In the genomic region with DNA sequence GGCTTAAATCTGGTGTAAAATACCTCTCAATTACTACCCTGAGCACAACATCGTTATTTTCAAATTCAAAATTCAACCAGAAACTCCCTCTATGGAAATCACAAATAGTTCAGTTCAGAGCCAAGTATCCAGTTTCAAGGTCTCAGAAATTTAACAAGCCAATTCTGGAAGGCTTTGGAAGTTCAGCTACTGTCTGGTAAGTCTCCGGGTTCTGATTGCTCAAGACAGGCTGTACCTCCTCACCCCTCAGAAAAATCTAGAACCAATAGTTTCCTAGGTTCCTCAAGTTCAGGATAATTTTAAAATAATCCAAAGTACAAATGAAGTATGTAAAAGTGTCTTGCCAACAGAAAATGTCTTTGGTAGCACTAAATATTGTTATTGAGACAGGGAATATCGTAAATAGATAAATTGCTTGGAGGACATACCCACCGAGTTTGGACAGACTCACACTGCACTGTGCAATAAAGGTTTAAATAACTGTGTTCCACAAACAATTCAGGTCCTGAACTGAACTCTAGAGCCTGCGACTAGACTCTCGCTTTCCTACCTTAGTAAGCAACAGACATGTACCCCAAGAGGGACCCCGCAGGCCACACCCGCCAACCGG, we compare ENCODE assay signal across 1 cellular context.
A peak's percentile ranks its signal among the peaks of the same experiment; 100 is the strongest.
TF ChIP-seq lines count a peak whose summit lies in the region.

No MANE protein-coding gene starts in this region.

TF ChIP-seq in HepG2, 621 proteins besides CTCF, POLR2A, EP300 and RAD21:
- TF ChIP-seq HMG20A (CRISPR knock-in tag; IDR thresholded peaks at IDR 0.05; ENCODE audit: borderline replicate concordance) = peak; percentile 3; the same call in 1 of the 2 replicates
- TF ChIP-seq, protein P1, sequence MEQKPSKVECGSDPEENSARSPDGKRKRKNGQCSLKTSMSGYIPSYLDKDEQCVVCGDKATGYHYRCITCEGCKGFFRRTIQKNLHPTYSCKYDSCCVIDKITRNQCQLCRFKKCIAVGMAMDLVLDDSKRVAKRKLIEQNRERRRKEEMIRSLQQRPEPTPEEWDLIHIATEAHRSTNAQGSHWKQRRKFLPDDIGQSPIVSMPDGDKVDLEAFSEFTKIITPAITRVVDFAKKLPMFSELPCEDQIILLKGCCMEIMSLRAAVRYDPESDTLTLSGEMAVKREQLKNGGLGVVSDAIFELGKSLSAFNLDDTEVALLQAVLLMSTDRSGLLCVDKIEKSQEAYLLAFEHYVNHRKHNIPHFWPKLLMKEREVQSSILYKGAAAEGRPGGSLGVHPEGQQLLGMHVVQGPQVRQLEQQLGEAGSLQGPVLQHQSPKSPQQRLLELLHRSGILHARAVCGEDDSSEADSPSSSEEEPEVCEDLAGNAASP (CRISPR knock-in tag; IDR thresholded peaks at IDR 0.05; ENCODE audit: borderline replicate concordance) = no peak
